In genomic region chr5:61589961-61590360, GRCh38 we compare ENCODE assay signal across 7 cellular contexts.
"Had no signal": no experiment of that assay in that cellular context is flagged by ENCODE, and none has a peak within 500 bp of the region (broad histone marks: within the 10 kb centered on the region; RNA-seq: fewer than 3 reads in every experiment).

No MANE protein-coding gene starts in this region.

- FAIRE-seq: HepG2, K562 had no signal

- DNase-seq: IMR-90, KBM-7, KG1 had no signal

- H3K4me3 Mint-ChIP-seq: IgD-negative memory B cell had no signal

- H3K4me3 ChIP-seq: K562 had no signal

- H3K27ac Mint-ChIP-seq: IgD-negative memory B cell had no signal

- H3K27ac ChIP-seq: HL-60 had no signal

- H3K4me1 Mint-ChIP-seq: IgD-negative memory B cell had no signal

- ATAC-seq: HepG2, K562 had no signal
